Comparison of ENCODE assay signal across 1 cellular context in genomic region chr17:42517516-42517915, GRCh38.
TF ChIP-seq lines count a peak whose summit lies in the region.

No MANE protein-coding gene starts in this region.

TF ChIP-seq in HepG2, 621 proteins besides CTCF, POLR2A, EP300 and RAD21 (continued from another document and continues in another):
- TF ChIP-seq NFKBIZ (CRISPR knock-in tag; IDR thresholded peaks at IDR 0.05): no peak
- no peak; the same call in 1 of the 2 replicates for TF ChIP-seq FUBP1 (CRISPR knock-in tag; IDR thresholded peaks at IDR 0.05; ENCODE audit: borderline replicate concordance)
- no peak for TF ChIP-seq HOXA9 (CRISPR knock-in tag; IDR thresholded peaks at IDR 0.05; ENCODE audit: borderline replicate concordance)
- TF ChIP-seq ZNF557 (CRISPR knock-in tag; IDR thresholded peaks at IDR 0.05): no peak
- no peak for TF ChIP-seq GMEB2 (CRISPR knock-in tag; IDR thresholded peaks at IDR 0.05; ENCODE audit: low read depth)
- TF ChIP-seq AFF4 (CRISPR knock-in tag; IDR thresholded peaks at IDR 0.05): no peak
- TF ChIP-seq MXI1 (IDR thresholded peaks at IDR 0.05; ENCODE audit: borderline replicate concordance, low read depth, low read length): no peak
- TF ChIP-seq ZNF510 (CRISPR knock-in tag; IDR thresholded peaks at IDR 0.05; ENCODE audit: low read depth): no peak
- no peak for TF ChIP-seq ZNF660 (CRISPR knock-in tag; IDR thresholded peaks at IDR 0.05; ENCODE audit: borderline replicate concordance, low read depth)
- TF ChIP-seq CEBPZ (IDR thresholded peaks at IDR 0.05; ENCODE audit: low read length): no peak
- TF ChIP-seq ZNF318 (CRISPR knock-in tag; IDR thresholded peaks at IDR 0.05): no peak
- no peak for TF ChIP-seq KDM5B (CRISPR knock-in tag; IDR thresholded peaks at IDR 0.05; ENCODE audit: borderline replicate concordance)
- TF ChIP-seq KMT2B (CRISPR knock-in tag; IDR thresholded peaks at IDR 0.05): 0 out of 2 replicates have a peak, but pooled peaks have one; percentile 20
- TF ChIP-seq ZNF674 (CRISPR knock-in tag; IDR thresholded peaks at IDR 0.05; ENCODE audit: low read depth): no peak
- peak; percentile 57 for TF ChIP-seq MED1 (CRISPR knock-in tag; IDR thresholded peaks at IDR 0.05)
- no peak for TF ChIP-seq PAWR (CRISPR knock-in tag; IDR thresholded peaks at IDR 0.05; ENCODE audit: borderline replicate concordance)
- no peak for TF ChIP-seq SP140L (CRISPR knock-in tag; IDR thresholded peaks at IDR 0.05; ENCODE audit: borderline replicate concordance)
- TF ChIP-seq ZNF816 (CRISPR knock-in tag; IDR thresholded peaks at IDR 0.05; ENCODE audit: borderline replicate concordance): no peak
- no peak for TF ChIP-seq ZBTB42 (CRISPR knock-in tag; IDR thresholded peaks at IDR 0.05)
- no peak for TF ChIP-seq ZNF12 (CRISPR knock-in tag; IDR thresholded peaks at IDR 0.05)
- TF ChIP-seq HES4 (CRISPR knock-in tag; IDR thresholded peaks at IDR 0.05; ENCODE audit: borderline replicate concordance): no peak
- peak; percentile 60 for TF ChIP-seq ZNF574 (CRISPR knock-in tag; IDR thresholded peaks at IDR 0.05)
- TF ChIP-seq RNF219 (CRISPR knock-in tag; IDR thresholded peaks at IDR 0.05): no peak
- TF ChIP-seq IRF2 (CRISPR knock-in tag; IDR thresholded peaks at IDR 0.05): no peak
- no peak for TF ChIP-seq ZNF749 (CRISPR knock-in tag; IDR thresholded peaks at IDR 0.05; ENCODE audit: borderline replicate concordance)
- no peak for TF ChIP-seq ZNF136 (CRISPR knock-in tag; IDR thresholded peaks at IDR 0.05; ENCODE audit: low read depth)
- TF ChIP-seq ZNF160 (CRISPR knock-in tag; IDR thresholded peaks at IDR 0.05): no peak
- 0 out of 2 replicates have a peak, but pooled peaks have one; percentile 21 for TF ChIP-seq TRIM24 (CRISPR knock-in tag; IDR thresholded peaks at IDR 0.05)
